Comparison of ENCODE assay signal across 10 cellular contexts in genomic region chr12:124730455-124730932, GRCh38.
DNase-seq lines count a peak whose midpoint lies in the region; ATAC-seq and TF ChIP-seq lines count a peak whose summit lies in the region.
"Had no signal": no experiment of that assay in that cellular context is flagged by ENCODE, and none has a peak within 500 bp of the region (broad histone marks: within the 10 kb centered on the region; RNA-seq: fewer than 3 reads in every experiment).

No MANE protein-coding gene starts in this region.

- peak; percentile 89 for DNase-seq in DMS79 (lab: John Stamatoyannopoulos, UW)
- DNase-seq in RWPE2 (ENCODE audit: low spot score) = no peak
- DNase-seq in glomerular visceral epithelial cell (ENCODE audit: extremely low spot score) = peak; percentile 87
- DNase-seq in ovary = peak; percentile 73 to 91 (median 86)
- no peak for DNase-seq in activated effector memory CD4-positive, alpha-beta T cell treated with Interleukin-2 at 50 U/mL for 16 hours
- no peak for DNase-seq in brain microvascular endothelial cell
- no peak for DNase-seq in NOMO-1 treated with dmso at 0.1 percent for 144 hours (lab: John Stamatoyannopoulos, UW; ENCODE audit: unreplicated experiment)
- DNase-seq in activated gamma-delta T cell treated with Interleukin-2 at 50 U/mL for 16 hours = no peak
- DNase-seq: DND-41, NCI-H2171 had no signal

- no peak for TF ChIP-seq EP300 in ovary (IDR thresholded peaks at IDR 0.05)

- peak; percentile 30; the same call in 1 of the 3 replicates for ATAC-seq in RWPE2 (ENCODE audit: low read depth)

- H3K9me3 ChIP-seq in RWPE2 (ENCODE audit: severe bottlenecking) = no peaks in the 10 kb centered on the region
- no peaks in the 10 kb centered on the region for H3K9me3 ChIP-seq in ovary

- no peaks in the 10 kb centered on the region for H3K36me3 ChIP-seq in RWPE2 (ENCODE audit: low read depth)
- H3K36me3 ChIP-seq in ovary = no peaks in the 10 kb centered on the region
- no peaks in the 10 kb centered on the region for H3K36me3 ChIP-seq in brain microvascular endothelial cell (replicated peaks)

- intact Hi-C loops in ovary (cut with DNase I) = loop anchor here in 1 of 4 donors (10.0 kb wide), 1 partner anchor 156 kb away; no protein-coding TSS in a partner anchor

- H3K27ac ChIP-seq in RWPE2 (ENCODE audit: poor library complexity, severe bottlenecking) (peak overlapping the region; percentile 5), ovary (no peak overlapping the region), brain microvascular endothelial cell (no peak overlapping the region)

- WGBS in ovary, 3 donors = 6 to 16% (median 13%) methylated on average over 3 of the region's 3 CpGs

- no peak for TF ChIP-seq CTCF in RWPE2 (IDR thresholded peaks at IDR 0.05; ENCODE audit: poor library complexity, severe bottlenecking)
- no peak for TF ChIP-seq CTCF in ovary (IDR thresholded peaks at IDR 0.05)
- TF ChIP-seq CTCF in brain microvascular endothelial cell (IDR thresholded peaks at IDR 0.05; ENCODE audit: low read depth, low read length, missing control alignments) = no peak

- H3K27me3 ChIP-seq in RWPE2 (ENCODE audit: insufficient read depth, poor library complexity, severe bottlenecking) = no peaks in the 10 kb centered on the region
- H3K27me3 ChIP-seq in ovary = no peaks in the 10 kb centered on the region
- H3K27me3 ChIP-seq in brain microvascular endothelial cell (replicated peaks) = no peaks in the 10 kb centered on the region

- in situ Hi-C loops in brain microvascular endothelial cell (cut with HindIII; ENCODE audit: low pct_ligation_motif_present, low sequenced_read_pairs) = no loop called here

- H3K4me1 ChIP-seq in RWPE2 (ENCODE audit: insufficient read depth, poor library complexity, severe bottlenecking) (peaks cover 15% of the 10 kb centered on the region), ovary (ENCODE audit: insufficient read depth) (peaks cover 7% of the 10 kb centered on the region)

- H3K4me3 ChIP-seq in RWPE2 (ENCODE audit: severe bottlenecking) (no peak overlapping the region), ovary (no peak overlapping the region), brain microvascular endothelial cell (ENCODE audit: low read depth, low read length) (no peak overlapping the region)

- no peak for TF ChIP-seq POLR2A in ovary (IDR thresholded peaks at IDR 0.05)

Comparison
In these comparisons a context has a peak if more than half of its experiments do, and no peak if none do; other contexts are left out.
1. DNase-seq: peak in DMS79 (single experiment), glomerular visceral epithelial cell (single experiment) and ovary (5 of 5); none in RWPE2 (single experiment), activated effector memory CD4-positive, alpha-beta T cell treated with Interleukin-2 at 50 U/mL for 16 hours (single experiment), brain microvascular endothelial cell (single experiment), NOMO-1 treated with dmso at 0.1 percent for 144 hours (single experiment) and activated gamma-delta T cell treated with Interleukin-2 at 50 U/mL for 16 hours (single experiment).